Comparison of ENCODE assay signal across 11 cellular contexts in genomic region chr3:86554346-86554745, GRCh38.
"Had no signal": no experiment of that assay in that cellular context is flagged by ENCODE, and none has a peak within 500 bp of the region (broad histone marks: within the 10 kb centered on the region; RNA-seq: fewer than 3 reads in every experiment).

No MANE protein-coding gene starts in this region.

- H3K4me3 ChIP-seq: gastroesophageal sphincter, left ventricle myocardium inferior had no signal

- H3K9me3 ChIP-seq: gastroesophageal sphincter, left ventricle myocardium inferior had no signal

- DNase-seq: activated CD4-positive, alpha-beta memory T cell treated with anti-CD3 and anti-CD28 coated beads for 36 hours; activated effector memory CD4-positive, alpha-beta T cell treated with Interleukin-2 at 50 U/mL for 16 hours; activated naive CD4-positive, alpha-beta T cell treated with anti-CD3 and anti-CD28 coated beads, Interleukin-2, amount 50 U/mL, for 16 hours; activated T-cell treated with anti-CD3 and anti-CD28 coated beads, Interleukin-2, amount 50 U/mL, for 4 hours; dermis blood vessel endothelial cell; left ventricle myocardium inferior; mesenchymal stem cell; natural killer cell; T-helper 9 cell had no signal

- ATAC-seq: activated T-cell treated with anti-CD3 and anti-CD28 coated beads, Interleukin-2, amount 50 U/mL, for 4 hours; gastroesophageal sphincter; natural killer cell; stimulated activated effector memory CD8-positive, alpha-beta T cell treated with anti-CD3 and anti-CD28 coated beads, Interleukin-12 subunit alpha, Interleukin-12 subunit beta, amount 100 ng/mL, for 72 hours had no signal

- H3K36me3 ChIP-seq: gastroesophageal sphincter, left ventricle myocardium inferior had no signal

- H3K4me1 ChIP-seq: gastroesophageal sphincter, left ventricle myocardium inferior had no signal
